ENCODE assay signal across 8 cellular contexts in genomic region chr18:55546873-55547704, GRCh38. TPM values are rescaled to one million over a fixed set of nuclear protein-coding genes. Genes with fewer than 3 reads are reported as not detected.
DNase-seq lines count a peak whose midpoint lies in the region; ATAC-seq and TF ChIP-seq lines count a peak whose summit lies in the region.
"Had no signal": no experiment of that assay in that cellular context is flagged by ENCODE, and none has a peak within 500 bp of the region (broad histone marks: within the 10 kb centered on the region; RNA-seq: fewer than 3 reads in every experiment).

No MANE protein-coding gene starts in this region.

- H3K27me3 Mint-ChIP-seq in chondrocyte (ENCODE audit: low read depth) (no peaks in the 10 kb centered on the region), type B pancreatic cell (no peaks in the 10 kb centered on the region)
- H3K27me3 Mint-ChIP-seq: dendritic cell treated with granulocyte-macrophage colony-stimulating factor and Interleukin-4, amounts not matched to agents 40 ng/mL and 50 ng/mL, for 4 days had no signal

- DNase-seq in NCI-H146 (lab: John Stamatoyannopoulos, UW) (peak; percentile 55), chondrocyte (ENCODE audit: low spot score) (no peak), left kidney (ENCODE audit: low read depth, low spot score) (peak; percentile 58), type B pancreatic cell (ENCODE audit: extremely low spot score, unreplicated experiment) (no peak), cerebellar nuclear complex (lab: John Stamatoyannopoulos, UW) (no peak), posterior vena cava (ENCODE audit: low spot score) (no peak)

- intact Hi-C loops in posterior vena cava (cut with DNase I) = no loop called here

- H3K4me1 Mint-ChIP-seq in chondrocyte (ENCODE audit: low read depth) (peaks cover 25% of the 10 kb centered on the region), type B pancreatic cell (ENCODE audit: unreplicated experiment) (peaks cover 36% of the 10 kb centered on the region)

- ATAC-seq in GM19397 (IDR thresholded peaks at IDR 0.05; ENCODE audit: unreplicated experiment) = no peak

- TF ChIP-seq CTCF in chondrocyte (IDR thresholded peaks at IDR 0.05) = no peak
- TF ChIP-seq CTCF in type B pancreatic cell (conservative IDR thresholded peaks at IDR 0.05) = no peak

- peak overlapping the region; percentile 95 for H3K27ac Mint-ChIP-seq in chondrocyte (ENCODE audit: unreplicated experiment)
- H3K27ac Mint-ChIP-seq in type B pancreatic cell = no peak overlapping the region
- H3K27ac Mint-ChIP-seq: dendritic cell treated with granulocyte-macrophage colony-stimulating factor and Interleukin-4, amounts not matched to agents 40 ng/mL and 50 ng/mL, for 4 days had no signal

- H3K9me3 Mint-ChIP-seq in chondrocyte (ENCODE audit: low read depth) (no peaks in the 10 kb centered on the region), type B pancreatic cell (peaks cover 5% of the 10 kb centered on the region)
- H3K9me3 Mint-ChIP-seq: dendritic cell treated with granulocyte-macrophage colony-stimulating factor and Interleukin-4, amounts not matched to agents 40 ng/mL and 50 ng/mL, for 4 days had no signal

- H3K4me3 Mint-ChIP-seq in chondrocyte (ENCODE audit: unreplicated experiment) (peak overlapping the region; percentile 78), type B pancreatic cell (peak overlapping the region; percentile 41)
- H3K4me3 Mint-ChIP-seq: dendritic cell treated with granulocyte-macrophage colony-stimulating factor and Interleukin-4, amounts not matched to agents 40 ng/mL and 50 ng/mL, for 4 days had no signal

- H3K36me3 Mint-ChIP-seq in chondrocyte (ENCODE audit: low read depth) (peaks cover 3% of the 10 kb centered on the region), type B pancreatic cell (peaks cover 22% of the 10 kb centered on the region)

RNA-seq across cellular contexts. Expression of gene TCF4, which starts 40.9 kb away (rescaled TPM):
- total RNA-seq in chondrocyte (36.8 to 91.8 TPM (median 46.6 TPM) in 3 replicates), type B pancreatic cell (ENCODE audit: low replicate concordance) (21.9 and 189 TPM in 2 replicates), posterior vena cava (10 to 100 TPM; 85.5 to 98.7 TPM)

Comparison
In these comparisons a context has a peak if more than half of its experiments do, and no peak if none do; other contexts are left out.
1. DNase-seq: peak in NCI-H146 (single experiment) and left kidney (single experiment); none in chondrocyte (single experiment), type B pancreatic cell (single experiment), cerebellar nuclear complex (0 of 2) and posterior vena cava (single experiment).